ENCODE assay signal across 14 cellular contexts in the genomic region with DNA sequence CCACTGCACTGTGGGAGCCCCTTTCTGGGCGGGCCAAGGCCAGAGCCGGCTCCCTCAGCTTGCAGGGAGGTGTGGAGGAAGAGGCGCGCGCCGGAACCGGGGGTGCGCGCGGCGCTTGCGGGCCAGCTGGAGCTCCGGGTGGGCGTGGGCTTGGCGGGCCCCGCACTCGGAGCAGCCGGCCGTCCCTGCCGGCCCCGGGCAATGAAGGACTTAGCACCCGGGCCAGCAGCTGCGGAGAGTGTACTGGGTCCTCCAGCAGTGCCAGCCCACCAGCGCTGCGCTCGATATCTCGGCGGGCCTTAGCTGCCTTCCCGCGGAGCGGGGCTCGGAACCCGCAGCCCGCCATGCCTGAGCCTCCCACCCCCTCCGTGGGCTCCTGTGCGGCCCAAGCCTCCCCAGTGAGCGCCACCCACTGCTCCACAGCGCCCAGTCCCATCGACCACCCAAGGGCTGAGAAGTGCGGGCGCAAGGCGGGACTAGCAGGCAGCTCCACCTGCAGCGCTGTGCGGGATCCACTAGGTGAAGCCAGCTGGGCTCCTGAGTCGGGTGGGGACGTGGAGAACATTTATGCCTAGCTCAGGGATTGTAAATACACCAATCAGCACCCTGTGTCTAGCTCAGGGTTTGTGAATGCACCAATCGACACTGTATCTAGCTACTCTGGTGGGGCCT. TPM values are rescaled to one million over a fixed set of nuclear protein-coding genes. Genes with fewer than 3 reads are reported as not detected.
"Had no signal": no experiment of that assay in that cellular context is flagged by ENCODE, and none has a peak within 500 bp of the region (broad histone marks: within the 10 kb centered on the region; RNA-seq: fewer than 3 reads in every experiment).

No MANE protein-coding gene starts in this region.

RNA-seq across cellular contexts. Expression of a gene that starts 24.2 kb away (rescaled TPM):
- total RNA-seq: natural killer cell, occipital lobe, osteoblast, prostate gland, pulmonary artery endothelial cell, right atrium auricular region, suprapubic skin, thoracic aorta, thyroid gland, urinary bladder had no signal
- polyA plus RNA-seq: neural cell, smooth muscle cell, spleen had no signal

RNA-seq across cellular contexts. Expression of a gene that starts 43.2 kb away (rescaled TPM):
- total RNA-seq: naive thymus-derived CD4-positive, alpha-beta T cell; natural killer cell; pulmonary artery endothelial cell; spleen had no signal
- polyA plus RNA-seq: naive thymus-derived CD4-positive, alpha-beta T cell had no signal
